9 cellular contexts compared by ENCODE assay signal in the genomic region with DNA sequence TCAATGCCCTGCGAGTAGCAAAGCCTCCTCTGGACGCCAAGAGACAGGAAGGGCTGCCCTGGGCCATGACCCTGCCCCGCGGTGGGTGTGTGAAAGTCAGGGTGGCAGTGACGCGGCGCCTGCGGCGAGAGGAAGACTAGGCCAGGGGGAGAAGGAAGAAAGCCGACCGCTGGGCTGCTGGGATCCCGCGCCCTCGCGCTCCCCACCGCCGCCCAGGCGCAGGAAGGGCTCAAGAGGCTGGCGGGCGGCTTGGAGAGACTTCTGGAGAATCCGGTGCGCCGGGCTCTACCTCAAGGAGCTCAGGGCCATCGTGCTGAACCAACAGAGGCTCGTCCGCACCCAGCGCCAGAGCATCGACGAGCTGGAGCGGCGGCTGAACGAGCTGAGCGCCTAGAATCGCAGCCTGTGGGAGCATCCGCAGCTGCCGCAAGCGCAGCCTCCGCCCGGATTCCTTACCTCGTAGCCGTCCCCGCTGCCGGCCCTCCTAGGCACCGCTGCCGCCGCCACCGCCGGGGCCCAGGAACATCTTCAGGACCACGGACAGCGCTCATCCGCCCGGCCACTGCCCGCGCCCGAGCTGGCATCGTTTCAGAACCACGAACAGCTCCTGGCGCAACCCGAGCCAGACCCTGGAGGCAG.
A peak's percentile ranks its signal among the peaks of the same experiment; 100 is the strongest.
DNase-seq lines count a peak whose midpoint lies in the region; ATAC-seq and TF ChIP-seq lines count a peak whose summit lies in the region.
"Had no signal": no experiment of that assay in that cellular context is flagged by ENCODE, and none has a peak within 500 bp of the region (broad histone marks: within the 10 kb centered on the region; RNA-seq: fewer than 3 reads in every experiment).

No MANE protein-coding gene starts in this region.

- H3K4me3 Mint-ChIP-seq in activated naive CD4-positive, alpha-beta T cell treated with anti-CD3 and anti-CD28 coated beads for 36 hours = no peak overlapping the region
- H3K4me3 Mint-ChIP-seq: stimulated activated naive CD8-positive, alpha-beta T cell treated with anti-CD3 and anti-CD28 coated beads, Interleukin-15, Interleukin-2, amounts not matched to agents 100 ng/mL and 50 ng/mL, for 24 hours had no signal

- DNase-seq in C1 segment of cervical spinal cord (lab: John Stamatoyannopoulos, UW) = peak in 12 of 14 donors; percentile 10 to 84 (median 39)
- peak; percentile 46 to 47 for DNase-seq in SJCRH30
- DNase-seq in activated naive CD4-positive, alpha-beta T cell treated with anti-CD3 and anti-CD28 coated beads for 36 hours = peak; percentile 90
- peak; percentile 58 for DNase-seq in globus pallidus (ENCODE audit: low spot score)
- DNase-seq in omental fat pad (ENCODE audit: low spot score) = peak; percentile 65

- H3K9me3 ChIP-seq in SJCRH30 (replicated peaks) = no peaks in the 10 kb centered on the region

- H3K4me1 Mint-ChIP-seq in activated naive CD4-positive, alpha-beta T cell treated with anti-CD3 and anti-CD28 coated beads for 36 hours (ENCODE audit: low read depth) = peaks cover 6% of the 10 kb centered on the region

- H3K9me3 Mint-ChIP-seq in activated naive CD4-positive, alpha-beta T cell treated with anti-CD3 and anti-CD28 coated beads for 36 hours = peaks cover 6% of the 10 kb centered on the region

- CTCF ChIA-PET in activated naive CD4-positive, alpha-beta T cell treated with anti-CD3 and anti-CD28 coated beads for 36 hours (lab: Charles Lee) = interaction anchor here (1.2 kb wide), 1 partner anchor 13 kb away, joined by 4 read pairs; no protein-coding TSS in a partner anchor

- ATAC-seq in HG02642 (IDR thresholded peaks at IDR 0.05; ENCODE audit: poor library complexity, unreplicated experiment) (peak; percentile 63), omental fat pad (ENCODE audit: low FRiP score) (peak; percentile 93), HG02623 (IDR thresholded peaks at IDR 0.05; ENCODE audit: unreplicated experiment) (no peak)

- TF ChIP-seq CTCF in omental fat pad (IDR thresholded peaks at IDR 0.05) = no peak

- H3K27ac ChIP-seq in SJCRH30 (no peak overlapping the region), temporal lobe (ENCODE audit: low read depth, low read length) (peak overlapping the region; percentile 64)

- no peaks in the 10 kb centered on the region for H3K4me1 ChIP-seq in SJCRH30

- no peaks in the 10 kb centered on the region for H3K27me3 ChIP-seq in SJCRH30

- H3K27ac Mint-ChIP-seq in activated naive CD4-positive, alpha-beta T cell treated with anti-CD3 and anti-CD28 coated beads for 36 hours = no peak overlapping the region
- H3K27ac Mint-ChIP-seq: stimulated activated naive CD8-positive, alpha-beta T cell treated with anti-CD3 and anti-CD28 coated beads, Interleukin-15, Interleukin-2, amounts not matched to agents 100 ng/mL and 50 ng/mL, for 24 hours had no signal

- intact Hi-C loops in activated naive CD4-positive, alpha-beta T cell treated with anti-CD3 and anti-CD28 coated beads for 36 hours (cut with micrococcal nuclease) = loop anchor here (2.0 kb wide), 2 partner anchors 44 to 54 kb away; no protein-coding TSS in a partner anchor

- H3K4me3 ChIP-seq in SJCRH30 = no peak overlapping the region

- no peaks in the 10 kb centered on the region for H3K36me3 Mint-ChIP-seq in activated naive CD4-positive, alpha-beta T cell treated with anti-CD3 and anti-CD28 coated beads for 36 hours (ENCODE audit: low read depth)

- no peaks in the 10 kb centered on the region for H3K36me3 ChIP-seq in SJCRH30

- peaks cover 42% of the 10 kb centered on the region for H3K27me3 Mint-ChIP-seq in activated naive CD4-positive, alpha-beta T cell treated with anti-CD3 and anti-CD28 coated beads for 36 hours (ENCODE audit: low read depth)

Comparison
In these comparisons a context has a peak if more than half of its experiments do, and no peak if none do; other contexts are left out.
1. DNase-seq: peak in every context shown above with its lines; median percentile 90 in activated naive CD4-positive, alpha-beta T cell treated with anti-CD3 and anti-CD28 coated beads for 36 hours; 65 in omental fat pad; 58 in globus pallidus; 46 in SJCRH30; 39 in C1 segment of cervical spinal cord.